8 cellular contexts compared by ENCODE assay signal in genomic region chr11:134244593-134244992, GRCh38. TPM values are rescaled to one million over a fixed set of nuclear protein-coding genes. Genes with fewer than 3 reads are reported as not detected.
DNase-seq lines count a peak whose midpoint lies in the region; ATAC-seq and TF ChIP-seq lines count a peak whose summit lies in the region.

No MANE protein-coding gene starts in this region.

- no peak overlapping the region for H3K27ac Mint-ChIP-seq in CD14-positive monocyte

- no peaks in the 10 kb centered on the region for H3K27me3 Mint-ChIP-seq in CD14-positive monocyte (ENCODE audit: low read depth in 3 of 3)

- peak; percentile 83 for ATAC-seq in GM18909 (IDR thresholded peaks at IDR 0.05; ENCODE audit: poor library complexity, unreplicated experiment)
- peak; percentile 86 for ATAC-seq in HG03159 (IDR thresholded peaks at IDR 0.05; ENCODE audit: unreplicated experiment)

- DNase-seq in CD14-positive monocyte (ENCODE audit: low spot score) (no peak), iPS-NIHi7 (ENCODE audit: extremely low spot score) (peak; percentile 43), NCI-H226 (no peak), thyroid gland (no peak), retina (no peak)

- no peaks in the 10 kb centered on the region for H3K4me1 ChIP-seq in thyroid gland

- TF ChIP-seq CTCF in CD14-positive monocyte (IDR thresholded peaks at IDR 0.05): peak; percentile 25
- peak; percentile 23; the same call in 1 of the 2 replicates for TF ChIP-seq CTCF in WI38 (IDR thresholded peaks at IDR 0.05; ENCODE audit: low read depth, low read length)
- peak in 1 of 6 experiments; percentile 34 for TF ChIP-seq CTCF in thyroid gland (IDR thresholded peaks at IDR 0.05)

- H3K27me3 ChIP-seq in thyroid gland: no peaks in the 10 kb centered on the region

- H3K9me3 ChIP-seq in thyroid gland: no peaks in the 10 kb centered on the region

- no peaks in the 10 kb centered on the region for H3K4me1 Mint-ChIP-seq in CD14-positive monocyte

- H3K36me3 ChIP-seq in thyroid gland: peaks cover 54 to 65% of the 10 kb centered on the region in 2 donors

- H3K27ac ChIP-seq in thyroid gland: no peak overlapping the region

- intact Hi-C loops in CD14-positive monocyte (cut with micrococcal nuclease): no loop called here
- intact Hi-C loops in thyroid gland (cut with DNase I): no loop called here

- no peaks in the 10 kb centered on the region for H3K9me3 Mint-ChIP-seq in CD14-positive monocyte

- 44 to 47% methylated on average over 3 to 7 of the region's 7 CpGs for WGBS in thyroid gland, 2 donors

- no peak for TF ChIP-seq POLR2A in thyroid gland (IDR thresholded peaks at IDR 0.05)

- H3K4me3 ChIP-seq in WI38 (ENCODE audit: low read depth, low read length) (no peak overlapping the region), thyroid gland (replicated peaks in 1 of 3) (no peak overlapping the region)

- no peak overlapping the region for H3K4me3 Mint-ChIP-seq in CD14-positive monocyte

- peaks cover 86 to 99% of the 10 kb centered on the region in 2 donors for H3K36me3 Mint-ChIP-seq in CD14-positive monocyte

RNA-seq across cellular contexts. Expression of gene THYN1, which starts 8.6 kb away (rescaled TPM):
- 10 to 100 TPM; 57.6 to 65.7 TPM for polyA plus RNA-seq in CD14-positive monocyte
- 10 to 100 TPM; 42.4 to 77.9 (median 63.8) TPM for total RNA-seq in thyroid gland

RNA-seq across cellular contexts. Expression of gene ACAD8, which starts 8.8 kb away (rescaled TPM):
- polyA plus RNA-seq in CD14-positive monocyte: 10 to 100 TPM; 16.7 to 19.3 TPM
- 100 to 1,000 TPM in 1 of 4 donors, 10 to 100 TPM in 3; 57.2 to 130 (median 73.2) TPM for total RNA-seq in thyroid gland

RNA-seq across cellular contexts. Expression of gene VPS26B, which starts 20.1 kb away (rescaled TPM):
- 10 to 100 TPM; 30.4 to 34.3 TPM for polyA plus RNA-seq in CD14-positive monocyte
- 10 to 100 TPM; 40.8 to 51.3 (median 44.4) TPM for total RNA-seq in thyroid gland

RNA-seq across cellular contexts. Expression of gene NCAPD3, which starts 20.8 kb away (rescaled TPM):
- 1 to 10 TPM; 4.0 to 6.0 TPM for polyA plus RNA-seq in CD14-positive monocyte
- total RNA-seq in thyroid gland: 10 to 100 TPM; 17.5 to 31.4 (median 21.9) TPM

RNA-seq across cellular contexts. Expression of gene GLB1L3, which starts 31.6 kb away (rescaled TPM):
- polyA plus RNA-seq in CD14-positive monocyte: not detected
- 1 to 10 TPM in 2 of 4 donors, under 1 TPM in 2; 0.63 to 2.0 (median 0.94) TPM for total RNA-seq in thyroid gland
